1 cellular context compared by ENCODE assay signal in genomic region chr2:16117021-16117700, GRCh38.
TF ChIP-seq lines count a peak whose summit lies in the region.

No MANE protein-coding gene starts in this region.

TF ChIP-seq in H1, 55 proteins besides CTCF, POLR2A, EP300 and RAD21 (continued from another document):
- no peak for TF ChIP-seq CHD7 (IDR thresholded peaks at IDR 0.05; ENCODE audit: insufficient replicate concordance, low read length)
- no peak for TF ChIP-seq POU5F1 (IDR thresholded peaks at IDR 0.05; ENCODE audit: low read depth, low read length)
- no peak for TF ChIP-seq TAF1 (IDR thresholded peaks at IDR 0.05; ENCODE audit: low read depth, low read length)
- no peak for TF ChIP-seq JUN (IDR thresholded peaks at IDR 0.05; ENCODE audit: low read depth, low read length)
- no peak for TF ChIP-seq EZH2 (IDR thresholded peaks at IDR 0.05; ENCODE audit: low read depth, low read length, severe bottlenecking)
- no peak for TF ChIP-seq POLR2AphosphoS5 (IDR thresholded peaks at IDR 0.05; ENCODE audit: low read depth, low read length)
- no peak for TF ChIP-seq USF2 (IDR thresholded peaks at IDR 0.05; ENCODE audit: low read length)
- TF ChIP-seq BCL11A (IDR thresholded peaks at IDR 0.05; ENCODE audit: low read depth in 2 of 2, low read length in 2 of 2): no peak
